26 cellular contexts compared by ENCODE assay signal in the genomic region with DNA sequence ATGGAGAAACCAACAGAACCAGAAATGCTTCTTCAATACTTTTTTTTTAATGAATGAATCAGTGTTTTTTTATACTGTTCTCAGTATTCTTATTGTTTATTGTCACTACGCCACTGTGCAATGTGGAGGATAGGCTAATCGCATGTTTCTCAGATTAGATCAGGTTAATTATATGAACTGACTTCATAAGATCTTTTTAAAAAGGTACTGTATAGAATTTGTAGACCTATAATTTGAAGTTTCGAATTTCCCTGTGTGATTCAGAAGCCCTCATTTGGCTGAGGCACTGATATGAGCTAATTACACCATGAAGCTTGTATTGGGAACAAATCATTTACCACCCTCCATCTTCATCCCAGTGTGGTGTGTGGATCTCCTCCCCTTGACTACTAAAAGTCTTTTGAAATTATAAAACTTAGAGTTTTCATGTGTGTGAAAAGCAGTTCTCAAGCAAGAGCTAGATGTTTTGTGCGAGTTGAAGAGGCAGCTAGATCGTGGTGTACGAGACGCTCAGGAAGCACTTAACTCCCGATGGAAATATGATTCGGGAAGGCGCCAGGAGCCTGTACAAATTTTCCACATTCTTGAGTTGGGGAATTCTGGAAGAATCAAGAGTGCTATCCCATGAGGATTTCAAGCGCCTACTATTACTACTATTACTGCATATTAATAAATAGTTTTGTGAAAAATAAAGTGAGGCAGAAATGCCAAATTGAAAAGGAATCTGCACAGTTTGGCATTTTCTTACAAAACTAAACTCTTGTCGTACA. TPM values are rescaled to one million over a fixed set of nuclear protein-coding genes. Genes with fewer than 3 reads are reported as not detected.
DNase-seq lines count a peak whose midpoint lies in the region; ATAC-seq and TF ChIP-seq lines count a peak whose summit lies in the region.
"Had no signal": no experiment of that assay in that cellular context is flagged by ENCODE, and none has a peak within 500 bp of the region (broad histone marks: within the 10 kb centered on the region; RNA-seq: fewer than 3 reads in every experiment).

No MANE protein-coding gene starts in this region.

- H4K20me1 ChIP-seq in hepatocyte (ENCODE audit: insufficient read depth, poor library complexity, severe bottlenecking) = no peaks in the 10 kb centered on the region

- H3K9me3 ChIP-seq in left ventricle myocardium inferior (replicated peaks) (no peaks in the 10 kb centered on the region), thymus (ENCODE audit: control insufficient read depth) (no peaks in the 10 kb centered on the region), hepatocyte (ENCODE audit: low read depth) (no peaks in the 10 kb centered on the region)

- peak overlapping the region; percentile 70 for H3K27ac ChIP-seq in left ventricle myocardium inferior (replicated peaks)
- peak overlapping the region; percentile 27 for H3K27ac ChIP-seq in thymus (ENCODE audit: low read depth)
- no peak overlapping the region for H3K27ac ChIP-seq in hepatocyte
- H3K27ac ChIP-seq: RWPE1, SK-N-MC had no signal

- no peak overlapping the region for H3K4me2 ChIP-seq in hepatocyte

- H2AFZ ChIP-seq in hepatocyte = no peak overlapping the region

- H3K4me1 ChIP-seq in left ventricle myocardium inferior (peaks cover 13% of the 10 kb centered on the region), thymus (ENCODE audit: control insufficient read depth, insufficient read depth, low read length) (no peaks in the 10 kb centered on the region), hepatocyte (ENCODE audit: insufficient read depth) (no peaks in the 10 kb centered on the region)

- H3K27me3 ChIP-seq in left ventricle myocardium inferior (ENCODE audit: low read depth) = no peaks in the 10 kb centered on the region
- no peaks in the 10 kb centered on the region for H3K27me3 ChIP-seq in thymus (ENCODE audit: control insufficient read depth, insufficient read depth)
- H3K27me3 ChIP-seq in hepatocyte = no peaks in the 10 kb centered on the region

- intact Hi-C loops in Right ventricle myocardium inferior (cut with DNase I) (no loop called here), cardiac septum (cut with DNase I) (no loop called here), left ventricle myocardium inferior (cut with micrococcal nuclease) (no loop called here)

- no peaks in the 10 kb centered on the region for H3K9me2 ChIP-seq in hepatocyte (replicated peaks; ENCODE audit: insufficient read depth)

- no peak for TF ChIP-seq CTCF in epithelial cell of esophagus (IDR thresholded peaks at IDR 0.05; ENCODE audit: insufficient read depth, low read depth, low read length, missing control alignments)
- no peak for TF ChIP-seq CTCF in left ventricle myocardium inferior (IDR thresholded peaks at IDR 0.05; ENCODE audit: borderline replicate concordance)
- no peak for TF ChIP-seq CTCF in hepatocyte (IDR thresholded peaks at IDR 0.05; ENCODE audit: poor library complexity)
- TF ChIP-seq CTCF in GM20000 (IDR thresholded peaks at IDR 0.05; ENCODE audit: extremely low read depth, missing control alignments) = no peak

- DNase-seq in Right ventricle myocardium inferior (ENCODE audit: missing footprints) (no peak), cardiac septum (ENCODE audit: low spot score) (no peak), epithelial cell of esophagus (ENCODE audit: low read depth) (peak; percentile 47), left ventricle myocardium inferior (peak; percentile 18), hepatocyte (ENCODE audit: low spot score) (no peak), EL (no peak), GM20000 (ENCODE audit: low spot score) (no peak)
- DNase-seq: 8988T, ACHN, Calu3, DND-41, Kasumi-1, NCI-H1092 treated with DMSO at 0.1 percent for 48 hours, NCI-H1436, NCI-H187, NCI-H446, NCI-H524 treated with DMSO at 0.1 percent for 48 hours, NCI-H82, SIG-M5 had no signal

- H3K79me2 ChIP-seq in hepatocyte = no peaks in the 10 kb centered on the region

- H3K36me3 ChIP-seq in left ventricle myocardium inferior = no peaks in the 10 kb centered on the region
- H3K36me3 ChIP-seq in thymus (ENCODE audit: control insufficient read depth, insufficient read depth) = no peaks in the 10 kb centered on the region
- H3K36me3 ChIP-seq in hepatocyte (replicated peaks; ENCODE audit: insufficient read depth, low read depth) = no peaks in the 10 kb centered on the region

- WGBS in thymus = 98% methylated on average over 12 of the region's 12 CpGs
- 96% methylated on average over 12 of the region's 12 CpGs for WGBS in hepatocyte (ENCODE audit: low lambda C conversion rate, missing lambda C conversion rate)

- H3K4me3 ChIP-seq in epithelial cell of esophagus (ENCODE audit: low read length) (no peak overlapping the region), left ventricle myocardium inferior (no peak overlapping the region), thymus (ENCODE audit: low read length) (no peak overlapping the region), hepatocyte (no peak overlapping the region)
- H3K4me3 ChIP-seq: K562, SK-N-MC had no signal

- peak; percentile 74 for ATAC-seq in Right ventricle myocardium inferior
- ATAC-seq: K562, Panc1 had no signal

RNA-seq across cellular contexts. Expression of a gene that starts 52.1 kb away (rescaled TPM):
- total RNA-seq in Right ventricle myocardium inferior = not detected
- total RNA-seq in cardiac septum = 0.22 TPM
- total RNA-seq in left ventricle myocardium inferior = not detected
- 0.18 TPM for polyA plus RNA-seq in thymus
- total RNA-seq in hepatocyte = 2.9 and 4.9 TPM in 2 replicates
- polyA plus RNA-seq in hepatocyte = 5.0 and 5.2 TPM in 2 replicates
- total RNA-seq: Calu3, HT1080, K562 had no signal
- polyA plus RNA-seq: BJ, K562 had no signal

Comparison
In these comparisons a context has a peak if more than half of its experiments do, and no peak if none do; other contexts are left out.
1. DNase-seq: peak in epithelial cell of esophagus (single experiment) and left ventricle myocardium inferior (single experiment); none in Right ventricle myocardium inferior (single experiment), cardiac septum (single experiment), hepatocyte (single experiment), EL (single experiment) and GM20000 (single experiment).